8 cellular contexts compared by ENCODE assay signal in genomic region chr17:49880291-49881053, GRCh38. TPM values are rescaled to one million over a fixed set of nuclear protein-coding genes. Genes with fewer than 3 reads are reported as not detected.
A peak's percentile ranks its signal among the peaks of the same experiment; 100 is the strongest.
DNase-seq lines count a peak whose midpoint lies in the region; ATAC-seq and TF ChIP-seq lines count a peak whose summit lies in the region.

No MANE protein-coding gene starts in this region.

- H3K27me3 ChIP-seq in A673 (replicated peaks; ENCODE audit: insufficient read depth, low read depth, low read length, poor library complexity): peaks cover 32% of the 10 kb centered on the region
- H3K27me3 ChIP-seq in left ventricle myocardium inferior (ENCODE audit: low read depth): peaks cover 85% of the 10 kb centered on the region
- peaks cover 25% of the 10 kb centered on the region for H3K27me3 ChIP-seq in rectal smooth muscle tissue (ENCODE audit: control insufficient read depth, insufficient read depth, low read length)

- H3K27ac Mint-ChIP-seq in T-cell: no peak overlapping the region

- no peaks in the 10 kb centered on the region for H3K9me3 Mint-ChIP-seq in T-cell

- no TSS peak for BruUV-seq in A673 (replicated peaks; lab: Mats Ljungman, UMichigan)

- peak; percentile 94 for TF ChIP-seq CTCF in A673 (conservative IDR thresholded peaks at IDR 0.05; ENCODE audit: low read depth, low read length)
- peak; percentile 99 for TF ChIP-seq CTCF in left ventricle myocardium inferior (IDR thresholded peaks at IDR 0.05; ENCODE audit: borderline replicate concordance)

- POLR2A ChIA-PET in A673 (lab: Charles Lee; ENCODE audit: low non-redundant PET) (no interaction called here), T-cell (lab: Charles Lee) (no interaction called here)

- H3K27me3 Mint-ChIP-seq in T-cell: peaks cover 35 to 60% of the 10 kb centered on the region in 2 donors

- intact Hi-C loops in A673 (cut with micrococcal nuclease; ENCODE audit: unreplicated experiment) (loop anchor here (5.0 kb wide), 1 partner anchor 117 kb away; the partner anchor contains the start of gene DLX3), left ventricle myocardium inferior (cut with micrococcal nuclease) (no loop called here)

- H3K36me3 ChIP-seq in A673 (ENCODE audit: insufficient read depth, low read length, poor library complexity, severe bottlenecking) (no peaks in the 10 kb centered on the region), left ventricle myocardium inferior (no peaks in the 10 kb centered on the region), rectal smooth muscle tissue (ENCODE audit: control insufficient read depth, insufficient read depth, low read length) (no peaks in the 10 kb centered on the region)

- H3K27ac ChIP-seq in A673 (ENCODE audit: low read depth, low read length, poor library complexity, severe bottlenecking): no peak overlapping the region
- no peak overlapping the region for H3K27ac ChIP-seq in left ventricle myocardium inferior (replicated peaks)
- H3K27ac ChIP-seq in rectal smooth muscle tissue (ENCODE audit: low read depth, low read length): no peak overlapping the region

- peak overlapping the region; percentile 9 to 58 (median 47) for H3K4me3 Mint-ChIP-seq in T-cell

- H3K4me1 ChIP-seq in A673 (ENCODE audit: insufficient read depth, low read length, poor library complexity, severe bottlenecking): no peaks in the 10 kb centered on the region
- peaks cover 7% of the 10 kb centered on the region for H3K4me1 ChIP-seq in left ventricle myocardium inferior
- H3K4me1 ChIP-seq in rectal smooth muscle tissue (ENCODE audit: control insufficient read depth, insufficient read depth, low read length): no peaks in the 10 kb centered on the region

- CTCF ChIA-PET in A673 (lab: Charles Lee): interaction anchor here (0.8 to 1.4 kb wide), 3 partner anchors 9 to 117 kb away, joined by 6 to 10 read pairs (median 8); no protein-coding TSS in a partner anchor
- CTCF ChIA-PET in T-cell (lab: Charles Lee): interaction anchor here (0.6 to 1.9 kb wide), 5 partner anchors 110 to 337 kb away, joined by 3 to 15 read pairs (median 4); no protein-coding TSS in a partner anchor

- H3K4me1 Mint-ChIP-seq in T-cell: peaks cover 4 to 8% (median 7%) of the 10 kb centered on the region in 3 donors

- peak; percentile 78 for ATAC-seq in GM18867 (IDR thresholded peaks at IDR 0.05; ENCODE audit: unreplicated experiment)
- peak; percentile 94 to 97 (median 96) for ATAC-seq in T-cell (replicated peaks in 1 of 4)
- no peak for ATAC-seq in HG03442 (IDR thresholded peaks at IDR 0.05; ENCODE audit: unreplicated experiment)

- H3K4me3 ChIP-seq in A673 (ENCODE audit: low read depth, low read length, poor library complexity, severe bottlenecking) (no peak overlapping the region), left ventricle myocardium inferior (peak overlapping the region; percentile 30), rectal smooth muscle tissue (ENCODE audit: low read length) (peak overlapping the region; percentile 36)

- no peak overlapping the region for H3K9ac ChIP-seq in rectal smooth muscle tissue (ENCODE audit: low read length)

- H3K9me3 ChIP-seq in A673 (ENCODE audit: low read depth, low read length, poor library complexity, severe bottlenecking) (no peaks in the 10 kb centered on the region), left ventricle myocardium inferior (replicated peaks) (no peaks in the 10 kb centered on the region)

- peak; percentile 73 for DNase-seq in A673 (ENCODE audit: low spot score)
- DNase-seq in M059J (ENCODE audit: low read depth): peak; percentile 67
- peak; percentile 12 to 74 (median 58) for DNase-seq in T-cell
- peak; percentile 47 for DNase-seq in activated naive CD8-positive, alpha-beta T cell treated with anti-CD3 and anti-CD28 coated beads, Interleukin-2, amount 50 U/mL, for 16 hours (ENCODE audit: low read depth, low spot score)
- DNase-seq in left ventricle myocardium inferior: peak; percentile 58

- no peaks in the 10 kb centered on the region for H3K36me3 Mint-ChIP-seq in T-cell

RNA-seq across cellular contexts. Expression of gene TAC4, which starts 32.6 kb away (rescaled TPM):
- total RNA-seq in A673 (2021) (not detected in 2 replicates), T-cell (not detected), left ventricle myocardium inferior (0.44 TPM)
- not detected in 2 replicates for total RNA-seq in M059J (2014; rRNA removed; shearing (Covaris generic))
